In the genomic region with DNA sequence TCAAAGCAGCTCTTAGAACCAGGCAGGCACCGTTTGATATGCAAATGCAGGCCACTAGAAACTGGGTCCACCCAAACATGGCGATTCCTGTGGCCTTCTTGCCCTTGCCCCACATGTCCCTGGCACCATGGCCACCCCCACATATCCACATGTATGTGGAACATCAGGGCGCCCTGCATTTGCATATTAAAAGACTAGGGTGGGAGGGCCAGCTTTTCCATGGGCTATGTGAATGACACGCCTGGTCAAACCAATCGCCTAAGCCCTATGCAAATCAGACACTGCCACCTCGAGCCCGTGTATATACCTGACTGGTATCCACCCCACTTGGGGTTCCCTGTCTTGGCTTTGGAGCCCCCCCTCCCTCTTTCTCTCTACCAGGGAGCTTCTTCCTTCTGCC, we compare ENCODE assay signal across 1 cellular context.
TF ChIP-seq lines count a peak whose summit lies in the region.

No MANE protein-coding gene starts in this region.

TF ChIP-seq in WTC11, 78 proteins besides CTCF, POLR2A, EP300 and RAD21 (continued from another document):
- TF ChIP-seq PRDM15 (CRISPR knock-in tag; IDR thresholded peaks at IDR 0.05): no peak
- no peak for TF ChIP-seq HMGXB4 (CRISPR knock-in tag; IDR thresholded peaks at IDR 0.05)
- TF ChIP-seq, protein P1, sequence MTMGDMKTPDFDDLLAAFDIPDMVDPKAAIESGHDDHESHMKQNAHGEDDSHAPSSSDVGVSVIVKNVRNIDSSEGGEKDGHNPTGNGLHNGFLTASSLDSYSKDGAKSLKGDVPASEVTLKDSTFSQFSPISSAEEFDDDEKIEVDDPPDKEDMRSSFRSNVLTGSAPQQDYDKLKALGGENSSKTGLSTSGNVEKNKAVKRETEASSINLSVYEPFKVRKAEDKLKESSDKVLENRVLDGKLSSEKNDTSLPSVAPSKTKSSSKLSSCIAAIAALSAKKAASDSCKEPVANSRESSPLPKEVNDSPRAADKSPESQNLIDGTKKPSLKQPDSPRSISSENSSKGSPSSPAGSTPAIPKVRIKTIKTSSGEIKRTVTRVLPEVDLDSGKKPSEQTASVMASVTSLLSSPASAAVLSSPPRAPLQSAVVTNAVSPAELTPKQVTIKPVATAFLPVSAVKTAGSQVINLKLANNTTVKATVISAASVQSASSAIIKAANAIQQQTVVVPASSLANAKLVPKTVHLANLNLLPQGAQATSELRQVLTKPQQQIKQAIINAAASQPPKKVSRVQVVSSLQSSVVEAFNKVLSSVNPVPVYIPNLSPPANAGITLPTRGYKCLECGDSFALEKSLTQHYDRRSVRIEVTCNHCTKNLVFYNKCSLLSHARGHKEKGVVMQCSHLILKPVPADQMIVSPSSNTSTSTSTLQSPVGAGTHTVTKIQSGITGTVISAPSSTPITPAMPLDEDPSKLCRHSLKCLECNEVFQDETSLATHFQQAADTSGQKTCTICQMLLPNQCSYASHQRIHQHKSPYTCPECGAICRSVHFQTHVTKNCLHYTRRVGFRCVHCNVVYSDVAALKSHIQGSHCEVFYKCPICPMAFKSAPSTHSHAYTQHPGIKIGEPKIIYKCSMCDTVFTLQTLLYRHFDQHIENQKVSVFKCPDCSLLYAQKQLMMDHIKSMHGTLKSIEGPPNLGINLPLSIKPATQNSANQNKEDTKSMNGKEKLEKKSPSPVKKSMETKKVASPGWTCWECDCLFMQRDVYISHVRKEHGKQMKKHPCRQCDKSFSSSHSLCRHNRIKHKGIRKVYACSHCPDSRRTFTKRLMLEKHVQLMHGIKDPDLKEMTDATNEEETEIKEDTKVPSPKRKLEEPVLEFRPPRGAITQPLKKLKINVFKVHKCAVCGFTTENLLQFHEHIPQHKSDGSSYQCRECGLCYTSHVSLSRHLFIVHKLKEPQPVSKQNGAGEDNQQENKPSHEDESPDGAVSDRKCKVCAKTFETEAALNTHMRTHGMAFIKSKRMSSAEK (CRISPR knock-in tag; IDR thresholded peaks at IDR 0.05; ENCODE audit: borderline replicate concordance): no peak
- TF ChIP-seq ZNF416 (CRISPR knock-in tag; IDR thresholded peaks at IDR 0.05): no peak
- no peak for TF ChIP-seq SMAD4 (CRISPR knock-in tag; IDR thresholded peaks at IDR 0.05)
- no peak for TF ChIP-seq TCF7 (CRISPR knock-in tag; IDR thresholded peaks at IDR 0.05; ENCODE audit: low read depth)
- TF ChIP-seq NFE2L1 (CRISPR knock-in tag; IDR thresholded peaks at IDR 0.05): no peak
- no peak for TF ChIP-seq KAT7 (CRISPR knock-in tag; IDR thresholded peaks at IDR 0.05; ENCODE audit: borderline replicate concordance)
